ENCODE assay signal across 12 cellular contexts in genomic region chr16:55889518-55889917, GRCh38. TPM values are rescaled to one million over a fixed set of nuclear protein-coding genes. Genes with fewer than 3 reads are reported as not detected.
"Had no signal": no experiment of that assay in that cellular context is flagged by ENCODE, and none has a peak within 500 bp of the region (broad histone marks: within the 10 kb centered on the region; RNA-seq: fewer than 3 reads in every experiment).

No MANE protein-coding gene starts in this region.

- H3K27ac ChIP-seq: GM23248 had no signal

- ATAC-seq: GM23338, HCT116 had no signal

- DNase-seq: GM23248, GOT3, H7, H9, HCEC 1CT, HFFc6 had no signal

- H3K9me3 ChIP-seq: HAP-1 had no signal

- FAIRE-seq: H1, H54 had no signal

- H3K4me1 ChIP-seq: HAP-1 had no signal

- H3K36me3 ChIP-seq: HAP-1 had no signal

- H3K4me2 ChIP-seq: GM23338 had no signal

- H3K4me1 Mint-ChIP-seq: GM23338 had no signal

- H3K9ac ChIP-seq: GM23248 had no signal

- H3K4me3 Mint-ChIP-seq: GM23338, H9, HFFc6 had no signal

- H3K4me3 ChIP-seq: GM23248, GM23338, HAP-1 had no signal

- H3K27ac Mint-ChIP-seq: GM23338, H9, HFFc6 had no signal

- H2AFZ ChIP-seq: GM23248, GM23338 had no signal

RNA-seq across cellular contexts. Expression of gene CES5A, which starts 14.3 kb away (rescaled TPM):
- total RNA-seq: GM23248, GM23338, H1, H4, H7, H9, HFFc6 had no signal
- polyA plus RNA-seq: GM23248, GM23338, H1 had no signal

RNA-seq across cellular contexts. Expression of gene CES1, which starts 56.6 kb away (rescaled TPM):
- total RNA-seq: GM23248, GM23338, H7, H9, HFFc6 had no signal
